26 cellular contexts compared by ENCODE assay signal in genomic region chr4:88208146-88208545, GRCh38.
"Had no signal": no experiment of that assay in that cellular context is flagged by ENCODE, and none has a peak within 500 bp of the region (broad histone marks: within the 10 kb centered on the region; RNA-seq: fewer than 3 reads in every experiment).

No MANE protein-coding gene starts in this region.

- H3K27ac Mint-ChIP-seq: nephron; neural progenitor cell; stimulated activated memory B cell treated with anti-CD40 and anti-IgM and Interleukin-4, amounts not matched to agents 10 μg/mL and 1 μg/mL and 100 μg/mL, for 72 hours; stimulated activated naive CD8-positive, alpha-beta T cell treated with anti-CD3 and anti-CD28 coated beads, Interleukin-15, amount 100 ng/mL, for 72 hours had no signal

- H3K9ac ChIP-seq: neural progenitor cell, parathyroid adenoma had no signal

- H3K4me2 ChIP-seq: neural progenitor cell, smooth muscle cell had no signal

- H3K36me3 ChIP-seq: left lung, lower lobe of right lung, neural progenitor cell, neutrophil, right atrium auricular region, right lobe of liver, tibial nerve, upper lobe of left lung had no signal

- H3K27me3 ChIP-seq: left lung, neural progenitor cell, right atrium auricular region, right lobe of liver, tibial nerve, upper lobe of left lung had no signal

- H3K4me1 ChIP-seq: neural progenitor cell, parathyroid adenoma, right atrium auricular region, right lobe of liver had no signal

- H3K9me3 ChIP-seq: left lung, lower lobe of right lung, neutrophil, right atrium auricular region, right lobe of liver, tibial nerve, upper lobe of left lung had no signal

- H3K4me3 ChIP-seq: left lung, lower lobe of right lung, neural progenitor cell, right atrium auricular region, right lobe of liver, smooth muscle cell, tibial nerve, upper lobe of left lung had no signal

- ATAC-seq: left cardiac atrium; left lung; lower lobe of right lung; naive thymus-derived CD8-positive, alpha-beta T cell; right lobe of liver; stimulated activated memory B cell treated with anti-CD40 and anti-IgM and Interleukin-4, amounts not matched to agents 10 μg/mL and 1 μg/mL and 100 μg/mL, for 72 hours; stimulated activated naive CD8-positive, alpha-beta T cell treated with anti-CD3 and anti-CD28 coated beads, Interleukin-15, amount 100 ng/mL, for 72 hours had no signal

- H3K27me3 Mint-ChIP-seq: naive thymus-derived CD8-positive, alpha-beta T cell; stimulated activated naive CD8-positive, alpha-beta T cell treated with anti-CD3 and anti-CD28 coated beads, Interleukin-15, amount 100 ng/mL, for 72 hours had no signal

- H3K36me3 Mint-ChIP-seq: naive thymus-derived CD8-positive, alpha-beta T cell; neural progenitor cell; stimulated activated memory B cell treated with anti-CD40 and anti-IgM and Interleukin-4, amounts not matched to agents 10 μg/mL and 1 μg/mL and 100 μg/mL, for 72 hours had no signal

- H3K9me3 Mint-ChIP-seq: naive thymus-derived CD8-positive, alpha-beta T cell; nephron; neural progenitor cell; stimulated activated memory B cell treated with anti-CD40 and anti-IgM and Interleukin-4, amounts not matched to agents 10 μg/mL and 1 μg/mL and 100 μg/mL, for 72 hours; stimulated activated naive CD8-positive, alpha-beta T cell treated with anti-CD3 and anti-CD28 coated beads, Interleukin-15, amount 100 ng/mL, for 72 hours had no signal

- H3K4me1 Mint-ChIP-seq: neural progenitor cell; stimulated activated memory B cell treated with anti-CD40 and anti-IgM and Interleukin-4, amounts not matched to agents 10 μg/mL and 1 μg/mL and 100 μg/mL, for 72 hours; stimulated activated naive CD8-positive, alpha-beta T cell treated with anti-CD3 and anti-CD28 coated beads, Interleukin-15, amount 100 ng/mL, for 72 hours had no signal

- H3K4me3 Mint-ChIP-seq: naive thymus-derived CD8-positive, alpha-beta T cell; nephron; neural progenitor cell; stimulated activated memory B cell treated with anti-CD40 and anti-IgM and Interleukin-4, amounts not matched to agents 10 μg/mL and 1 μg/mL and 100 μg/mL, for 72 hours; stimulated activated naive CD8-positive, alpha-beta T cell treated with anti-CD3 and anti-CD28 coated beads, Interleukin-15, amount 100 ng/mL, for 72 hours had no signal

- H2AFZ ChIP-seq: neural progenitor cell, parathyroid adenoma had no signal

- H3K27ac ChIP-seq: left lung, lower lobe of right lung, neural progenitor cell, neutrophil, parathyroid adenoma, right atrium auricular region, right lobe of liver, tibial nerve, upper lobe of left lung had no signal

- DNase-seq: hippocampal formation; kidney glomerular epithelial cell; left cardiac atrium; left lung; lower lobe of right lung; mammary epithelial cell; mesenchymal stem cell; naive thymus-derived CD8-positive, alpha-beta T cell; occipital lobe; right lobe of liver; stimulated activated CD4-positive, alpha-beta T cell treated with anti-CD3 and anti-CD28 coated beads, Interleukin-1b, Interleukin-23, amount 100 ng/mL, for 48 hours; stimulated activated CD4-positive, alpha-beta T cell treated with anti-CD3 and anti-CD28 coated beads, Interleukin-2, amount 100 ng/mL, for 48 hours; stimulated activated CD4-positive, alpha-beta T cell treated with anti-CD3 and anti-CD28 coated beads, Interleukin-4, amount 100 ng/mL, for 4 hours; stimulated activated CD8-positive, alpha-beta memory T cell treated with anti-CD3 and anti-CD28 coated beads, Interleukin-4, amount 100 ng/mL, for 48 hours; stimulated activated naive CD4-positive, alpha-beta T cell treated with Interleukin-2 at 50 U/mL for 16 hours; stimulated activated naive CD8-positive, alpha-beta T cell treated with anti-CD3 and anti-CD28 coated beads, Interleukin-15, amount 100 ng/mL, for 72 hours; substantia nigra; upper lobe of left lung had no signal

- H3K79me2 ChIP-seq: parathyroid adenoma had no signal
